Comparison of ENCODE assay signal across 21 cellular contexts in the genomic region with DNA sequence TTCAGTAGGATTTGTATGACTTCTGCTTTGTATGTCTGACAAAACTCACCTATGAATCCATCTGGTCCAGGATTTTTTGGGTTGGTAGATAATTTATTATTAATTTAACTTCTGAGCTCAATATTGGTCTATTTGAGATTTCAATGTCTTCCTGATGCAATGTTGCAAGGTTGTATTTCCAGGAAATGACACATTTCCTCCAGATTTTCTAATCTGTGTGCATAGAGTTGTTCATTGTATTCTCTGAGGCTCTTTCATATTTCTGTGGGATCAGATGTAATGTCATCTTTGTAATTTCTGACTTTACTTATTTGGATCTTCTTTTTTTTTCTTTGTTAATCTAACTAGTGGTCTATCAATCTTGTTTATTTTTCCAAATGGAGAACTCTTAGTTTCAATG.
"Had no signal": no experiment of that assay in that cellular context is flagged by ENCODE, and none has a peak within 500 bp of the region (broad histone marks: within the 10 kb centered on the region; RNA-seq: fewer than 3 reads in every experiment).

No MANE protein-coding gene starts in this region.

- H3K4me3 ChIP-seq: breast epithelium, esophagus squamous epithelium, left ventricle myocardium inferior, transverse colon had no signal

- DNase-seq: activated CD4-positive, alpha-beta memory T cell treated with anti-CD3 and anti-CD28 coated beads for 36 hours; activated CD4-positive, alpha-beta T cell treated with anti-CD3 and anti-CD28 coated beads for 48 hours; activated effector memory CD4-positive, alpha-beta T cell treated with Interleukin-2 at 50 U/mL for 16 hours; activated naive CD4-positive, alpha-beta T cell treated with anti-CD3 and anti-CD28 coated beads for 36 hours; activated naive CD8-positive, alpha-beta T cell treated with anti-CD3 and anti-CD28 coated beads, Interleukin-2, amount 10 ng/mL, durations not matched to agents 7 days and 5 days; activated T-cell treated with anti-CD3 and anti-CD28 coated beads, Interleukin-2, amount 50 U/mL, for 72 hours; amniotic stem cell; cerebellar nuclear complex; effector memory CD4-positive, alpha-beta T cell; esophagus squamous epithelium; foreskin keratinocyte; hippocampal formation; left ventricle myocardium inferior; midbrain; natural killer cell; retina; stimulated activated CD4-positive, alpha-beta T cell treated with anti-CD3 and anti-CD28 coated beads, Interleukin-2, amount 100 ng/mL, for 48 hours; stimulated activated CD8-positive, alpha-beta memory T cell treated with anti-CD3 and anti-CD28 coated beads, Interleukin-4, amount 100 ng/mL, for 48 hours; stimulated activated naive B cell treated with anti-CD40 and anti-IgM and Interleukin-4, amounts not matched to agents 10 μg/mL and 1 μg/mL and 100 μg/mL, for 72 hours; transverse colon had no signal
